Comparison of ENCODE assay signal across 22 cellular contexts in genomic region chr11:131246156-131246555, GRCh38.
A peak's percentile ranks its signal among the peaks of the same experiment; 100 is the strongest.
DNase-seq lines count a peak whose midpoint lies in the region; ATAC-seq and TF ChIP-seq lines count a peak whose summit lies in the region.
"Had no signal": no experiment of that assay in that cellular context is flagged by ENCODE, and none has a peak within 500 bp of the region (broad histone marks: within the 10 kb centered on the region; RNA-seq: fewer than 3 reads in every experiment).

No MANE protein-coding gene starts in this region.

- H3K27ac ChIP-seq in esophagus muscularis mucosa (replicated peaks in 1 of 4) (no peak overlapping the region), mesendoderm (ENCODE audit: low read depth, low read length) (peak overlapping the region; percentile 9)
- H3K27ac ChIP-seq: 22Rv1, HL-60 had no signal

- H3K4ac ChIP-seq in mesendoderm (ENCODE audit: low read depth, low read length), result no peak overlapping the region

- no peaks in the 10 kb centered on the region for H3K79me2 ChIP-seq in mesendoderm (ENCODE audit: control insufficient read depth, insufficient read depth, low read length)

- no peak overlapping the region for H2BK5ac ChIP-seq in mesendoderm (ENCODE audit: low read length)

- H3K23ac ChIP-seq in mesendoderm (ENCODE audit: low read length), result no peak overlapping the region

- H3K79me1 ChIP-seq in mesendoderm (ENCODE audit: low read length), result no peaks in the 10 kb centered on the region

- H3K9me3 ChIP-seq in esophagus muscularis mucosa, result no peaks in the 10 kb centered on the region
- H3K9me3 ChIP-seq: BE2C, HAP-1, SK-N-SH had no signal

- no peak for ATAC-seq in GM18511 (IDR thresholded peaks at IDR 0.05; ENCODE audit: unreplicated experiment)

- H2BK120ac ChIP-seq in mesendoderm (ENCODE audit: low read depth, low read length), result no peak overlapping the region

- no peak overlapping the region for H3K18ac ChIP-seq in mesendoderm (ENCODE audit: low read length)

- no peak overlapping the region for H4K8ac ChIP-seq in mesendoderm (ENCODE audit: low read depth, low read length)

- TF ChIP-seq CTCF in esophagus muscularis mucosa (IDR thresholded peaks at IDR 0.05) (no peak), GM10266 (IDR thresholded peaks at IDR 0.05; ENCODE audit: control insufficient read depth, insufficient read depth, low read depth, missing control alignments) (no peak)

- H3K4me1 ChIP-seq in esophagus muscularis mucosa, result peaks cover 0 to 16% (median 12%) of the 10 kb centered on the region in 4 donors
- peaks cover 4% of the 10 kb centered on the region for H3K4me1 ChIP-seq in mesendoderm (ENCODE audit: control insufficient read depth, low read depth, low read length)
- H3K4me1 ChIP-seq: BE2C, HAP-1 had no signal

- intact Hi-C loops in esophagus muscularis mucosa (cut with DNase I), result no loop called here

- no peak for TF ChIP-seq POLR2A in esophagus muscularis mucosa (IDR thresholded peaks at IDR 0.05; ENCODE audit: low read depth)

- H3K4me3 ChIP-seq in esophagus muscularis mucosa (no peak overlapping the region), mesendoderm (ENCODE audit: low read length) (no peak overlapping the region)
- H3K4me3 ChIP-seq: HAP-1 had no signal

- H3K27me3 ChIP-seq in esophagus muscularis mucosa (no peaks in the 10 kb centered on the region), mesendoderm (ENCODE audit: insufficient read depth, low read length, poor library complexity) (no peaks in the 10 kb centered on the region)
- H3K27me3 ChIP-seq: BE2C had no signal

- WGBS in esophagus muscularis mucosa, result 21% methylated on average over 3 of the region's 3 CpGs
- WGBS in mesendoderm (ENCODE audit: extremely low coverage, insufficient coverage, low lambda C conversion rate), result no CpG with 5 or more reads among the region's 3 CpGs

- H3K9ac ChIP-seq in mesendoderm (ENCODE audit: low read length), result no peak overlapping the region
- H3K9ac ChIP-seq: SK-N-SH had no signal

- H2BK15ac ChIP-seq in mesendoderm (replicated peaks; ENCODE audit: low read depth), result no peak overlapping the region

- no peak overlapping the region for H4K5ac ChIP-seq in mesendoderm (ENCODE audit: low read length)

- H3K56ac ChIP-seq in mesendoderm (ENCODE audit: low read length), result no peak overlapping the region

- DNase-seq in NCI-H1105 treated with DMSO at 0.1 percent for 48 hours (lab: John Stamatoyannopoulos, UW) (peak; percentile 31), NCI-H1105 (lab: John Stamatoyannopoulos, UW) (no peak), NCI-H2227 (lab: John Stamatoyannopoulos, UW; ENCODE audit: unreplicated experiment) (peak; percentile 72), esophagus muscularis mucosa (ENCODE audit: extremely low spot score) (peak; percentile 57), mesendoderm (peak; percentile 97), GM10266 (ENCODE audit: extremely low spot score) (no peak), D341Med (ENCODE audit: low spot score) (no peak)
- DNase-seq: BE2C; CD8-positive, alpha-beta memory T cell; DMS79 treated with DMSO at 0.1 percent for 48 hours; HFFc6; Kasumi-1; NCI-H1092 treated with DMSO at 0.1 percent for 48 hours; NCI-H146; NCI-H2107; NCI-H446 treated with DMSO at 0.1 percent for 48 hours; NCI-H774 had no signal

- H3K36me3 ChIP-seq in esophagus muscularis mucosa (no peaks in the 10 kb centered on the region), mesendoderm (ENCODE audit: control insufficient read depth, insufficient read depth, low read length) (no peaks in the 10 kb centered on the region)
- H3K36me3 ChIP-seq: BE2C, HAP-1 had no signal

- H3K4me2 ChIP-seq in mesendoderm (ENCODE audit: low read length), result no peak overlapping the region
- H3K4me2 ChIP-seq: SK-N-SH had no signal

- no peak for TF ChIP-seq EP300 in esophagus muscularis mucosa (IDR thresholded peaks at IDR 0.05)

- H2AK5ac ChIP-seq in mesendoderm (ENCODE audit: low read length), result no peak overlapping the region

Comparison
In these comparisons a context has a peak if more than half of its experiments do, and no peak if none do; other contexts are left out.
1. DNase-seq: peak in NCI-H1105 treated with DMSO at 0.1 percent for 48 hours (single experiment), NCI-H2227 (single experiment), esophagus muscularis mucosa (single experiment) and mesendoderm (single experiment); none in NCI-H1105 (single experiment), GM10266 (single experiment) and D341Med (single experiment).